8 cellular contexts compared by ENCODE assay signal in genomic region chr5:5591567-5591966, GRCh38.
"Had no signal": no experiment of that assay in that cellular context is flagged by ENCODE, and none has a peak within 500 bp of the region (broad histone marks: within the 10 kb centered on the region; RNA-seq: fewer than 3 reads in every experiment).

No MANE protein-coding gene starts in this region.

- H3K36me3 ChIP-seq: HAP-1 had no signal

- H3K4me3 ChIP-seq: HAP-1, K562 had no signal

- ATAC-seq: HCT116, K562 had no signal

- H3K9me3 ChIP-seq: HAP-1 had no signal

- H3K4me1 ChIP-seq: HAP-1 had no signal

- DNase-seq: GOT3, H7, HFFc6, IMR-90, KG1 had no signal
